24 cellular contexts compared by ENCODE assay signal in genomic region chr14:73234029-73234428, GRCh38.
"Had no signal": no experiment of that assay in that cellular context is flagged by ENCODE, and none has a peak within 500 bp of the region (broad histone marks: within the 10 kb centered on the region; RNA-seq: fewer than 3 reads in every experiment).

No MANE protein-coding gene starts in this region.

- ATAC-seq: activated T-cell treated with anti-CD3 and anti-CD28 coated beads, Interleukin-2, amount 50 U/mL, for 4 hours had no signal

- H3K4me3 Mint-ChIP-seq: activated CD4-positive, alpha-beta memory T cell treated with anti-CD3 and anti-CD28 coated beads for 36 hours; activated CD4-positive, alpha-beta T cell treated with anti-CD3 and anti-CD28 coated beads, Interleukin-2, amount 10 ng/mL, durations not matched to agents 7 days and 5 days; activated naive CD4-positive, alpha-beta T cell treated with anti-CD3 and anti-CD28 coated beads for 36 hours; activated naive CD8-positive, alpha-beta T cell; activated T-cell treated with anti-CD3 and anti-CD28 coated beads, Interleukin-2, amount 50 U/mL, for 4 hours had no signal

- H3K4me3 ChIP-seq: cardiac muscle cell had no signal

- H3K27ac ChIP-seq: brain microvascular endothelial cell, cardiac muscle cell, VCaP had no signal

- H3K36me3 Mint-ChIP-seq: activated naive CD8-positive, alpha-beta T cell had no signal

- H3K36me3 ChIP-seq: brain microvascular endothelial cell, cardiac muscle cell had no signal

- H3K9me3 Mint-ChIP-seq: activated CD4-positive, alpha-beta memory T cell treated with anti-CD3 and anti-CD28 coated beads for 36 hours; activated CD4-positive, alpha-beta T cell treated with anti-CD3 and anti-CD28 coated beads, Interleukin-2, amount 10 ng/mL, durations not matched to agents 7 days and 5 days; activated naive CD4-positive, alpha-beta T cell treated with anti-CD3 and anti-CD28 coated beads for 36 hours; activated T-cell treated with anti-CD3 and anti-CD28 coated beads, Interleukin-2, amount 50 U/mL, for 4 hours had no signal

- H3K27ac Mint-ChIP-seq: activated CD4-positive, alpha-beta memory T cell treated with anti-CD3 and anti-CD28 coated beads for 36 hours; activated CD4-positive, alpha-beta T cell treated with anti-CD3 and anti-CD28 coated beads, Interleukin-2, amount 10 ng/mL, durations not matched to agents 7 days and 5 days; activated naive CD4-positive, alpha-beta T cell treated with anti-CD3 and anti-CD28 coated beads for 36 hours; activated naive CD8-positive, alpha-beta T cell had no signal

- DNase-seq: activated CD4-positive, alpha-beta memory T cell treated with anti-CD3 and anti-CD28 coated beads for 36 hours; activated CD4-positive, alpha-beta T cell treated with anti-CD3 and anti-CD28 coated beads, Interleukin-2, amount 10 ng/mL, durations not matched to agents 7 days and 5 days; activated CD4-positive, CD25-positive, alpha-beta regulatory T cell; activated CD8-positive, alpha-beta memory T cell treated with anti-CD3 and anti-CD28 coated beads for 24 hours; activated gamma-delta T cell; activated naive CD4-positive, alpha-beta T cell treated with anti-CD3 and anti-CD28 coated beads for 36 hours; activated T-cell treated with anti-CD3 and anti-CD28 coated beads, Interleukin-2, amount 50 U/mL, for 4 hours; amygdala; brain microvascular endothelial cell; cerebellar nuclear complex; NCI-H1048; NCI-H146; NCI-H187 treated with DMSO at 0.1 percent for 48 hours; NCI-H2081 treated with DMSO at 0.1 percent for 48 hours; NCI-H2171; NCI-H2227 treated with DMSO at 0.1 percent for 48 hours; NCI-H446 treated with DMSO at 0.1 percent for 48 hours; NCI-H524 treated with DMSO at 0.1 percent for 48 hours; NCI-H774; SIG-M5; T-helper 1 cell had no signal
